Comparison of ENCODE assay signal across 8 cellular contexts in genomic region chr5:34656001-34656699, GRCh38. TPM values are rescaled to one million over a fixed set of nuclear protein-coding genes. Genes with fewer than 3 reads are reported as not detected.
DNase-seq lines count a peak whose midpoint lies in the region; ATAC-seq, FAIRE-seq and TF ChIP-seq lines count a peak whose summit lies in the region.

RAI14 (plus strand) TSS chr5:34656328; CDS start chr5:34686920, 30,592 bp downstream.

- peak within 1 kb of the TSS; percentile 86 for H3K9ac ChIP-seq in SK-N-SH

- H3K27ac ChIP-seq in HL-60 (replicated peaks) = no peak within 1 kb of the TSS
- H3K27ac ChIP-seq in SK-N-SH (ENCODE audit: low read depth in 2 of 2, low read length in 1 of 2) = peak within 1 kb of the TSS; percentile 79 to 97
- H3K27ac ChIP-seq in OCI-LY7 (ENCODE audit: low read depth, low read length, poor library complexity, severe bottlenecking) = no peak within 1 kb of the TSS

- 2% methylated on average over 24 of the region's 79 CpGs for WGBS in SK-N-SH (ENCODE audit: low lambda C conversion rate)

- CTCF ChIA-PET in SK-N-SH (lab: Yijun Ruan, JAX) (interaction anchor here (0.7 to 0.9 kb wide), 3 partner anchors 133 to 1143 kb away, joined by 3 to 4 read pairs (median 3); no protein-coding TSS in a partner anchor), OCI-LY7 (lab: Charles Lee; ENCODE audit: unreplicated experiment) (no interaction called here)

- H3K9me3 ChIP-seq in SK-N-SH = no peaks in the 10 kb centered on the region
- H3K9me3 ChIP-seq in OCI-LY7 (ENCODE audit: low read length) = no peaks in the 10 kb centered on the region

- POLR2A ChIA-PET in SK-N-SH (lab: Yijun Ruan, JAX) = interaction anchor here (0.9 kb wide), 1 partner anchor 259 kb away, joined by 3 read pairs; the partner anchor contains the start of genes BRIX1 and RAD1
- POLR2A ChIA-PET in OCI-LY7 (lab: Charles Lee) = no interaction called here

- H3K4me3 ChIP-seq in HL-60 (replicated peaks; ENCODE audit: insufficient read depth, low read length) (peak within 1 kb of the TSS; percentile 26), SK-N-SH (ENCODE audit: low read depth in 2 of 2, low read length in 1 of 2) (peak within 1 kb of the TSS; percentile 80 to 81), bronchial epithelial cell (ENCODE audit: low read depth, low read length) (peak within 1 kb of the TSS; percentile 90), iPS-11a (ENCODE audit: low read depth, low read length) (peak within 1 kb of the TSS; percentile 83), OCI-LY7 (ENCODE audit: low read depth, low read length, poor library complexity, severe bottlenecking) (no peak within 1 kb of the TSS)

- BruUV-seq in OCI-LY7 (replicated peaks; lab: Mats Ljungman, UMichigan) = no TSS peak

- H3F3A ChIP-seq in SK-N-SH (replicated peaks; ENCODE audit: insufficient read depth) = peaks cover 43% of the 10 kb centered on the region

- TF ChIP-seq EP300 in SK-N-SH (IDR thresholded peaks at IDR 0.05; ENCODE audit: borderline replicate concordance in 1 of 2, low read depth in 1 of 2, low read length in 1 of 2) = no peak

- H3K9me2 ChIP-seq in SK-N-SH (no peaks in the 10 kb centered on the region), OCI-LY7 (ENCODE audit: insufficient read depth, low read length) (no peaks in the 10 kb centered on the region)

- intact Hi-C loops in OCI-LY7 (cut with micrococcal nuclease; ENCODE audit: unreplicated experiment) = no loop called here

- peak within 1 kb of the TSS; percentile 64 for H2AFZ ChIP-seq in SK-N-SH (ENCODE audit: low read depth)
- H2AFZ ChIP-seq in OCI-LY7 (ENCODE audit: low read length) = no peak within 1 kb of the TSS

- H3K4me2 ChIP-seq in SK-N-SH (peak within 1 kb of the TSS; percentile 79), OCI-LY7 (ENCODE audit: low read length) (no peak within 1 kb of the TSS)

- DNase-seq in CMK (ENCODE audit: low read depth) (peak; percentile 30), HL-60 (ENCODE audit: low read depth in 1 of 2, low spot score in 1 of 2) (peak in 1 of 2 experiments; percentile 15), SK-N-SH (peak; percentile 85), bronchial epithelial cell (ENCODE audit: low read depth) (peak; percentile 55), putamen (ENCODE audit: low spot score) (peak; percentile 75), OCI-LY7 (ENCODE audit: low spot score) (no peak)

- H3K27me3 ChIP-seq in HL-60 (ENCODE audit: insufficient read depth, poor library complexity, severe bottlenecking) = peaks cover 45% of the 10 kb centered on the region
- no peaks in the 10 kb centered on the region for H3K27me3 ChIP-seq in SK-N-SH (ENCODE audit: insufficient read depth)
- no peaks in the 10 kb centered on the region for H3K27me3 ChIP-seq in bronchial epithelial cell (ENCODE audit: control insufficient read depth, insufficient read depth, low read length)

- H3K79me2 ChIP-seq in SK-N-SH (ENCODE audit: insufficient read depth) (peaks cover 46% of the 10 kb centered on the region), OCI-LY7 (ENCODE audit: insufficient read depth, low read depth, low read length) (no peaks in the 10 kb centered on the region)

- peaks cover 25% of the 10 kb centered on the region for H4K20me1 ChIP-seq in SK-N-SH (ENCODE audit: insufficient read depth)
- no peaks in the 10 kb centered on the region for H4K20me1 ChIP-seq in OCI-LY7 (ENCODE audit: insufficient read depth, low read length)

- H3K36me3 ChIP-seq in SK-N-SH (replicated peaks in 1 of 2; ENCODE audit: control insufficient read depth in 1 of 2, insufficient read depth in 2 of 2, low read length in 1 of 2) (peaks cover 0 to 9% of the 10 kb centered on the region in 2 experiments), bronchial epithelial cell (ENCODE audit: control insufficient read depth, insufficient read depth, low read length) (peaks cover 1% of the 10 kb centered on the region), OCI-LY7 (ENCODE audit: insufficient read depth, low read length) (no peaks in the 10 kb centered on the region)

- FAIRE-seq in bronchial epithelial cell (lab: Jason Lieb, UNC) = no peak

- H3K4me1 ChIP-seq in SK-N-SH (ENCODE audit: control insufficient read depth in 1 of 2, insufficient read depth in 2 of 2, low read depth in 1 of 2, low read length in 1 of 2) (peaks cover 3 to 4% of the 10 kb centered on the region in 2 experiments; a peak in 2 of 4 replicates), OCI-LY7 (ENCODE audit: insufficient read depth, low read length, poor library complexity, severe bottlenecking) (no peaks in the 10 kb centered on the region)

- no peak for TF ChIP-seq RAD21 in SK-N-SH (IDR thresholded peaks at IDR 0.05; ENCODE audit: low read length)

- TF ChIP-seq CTCF in HL-60 (IDR thresholded peaks at IDR 0.05; ENCODE audit: insufficient read depth, low read length) (no peak), SK-N-SH (IDR thresholded peaks at IDR 0.05) (no peak; the same call in 1 of the 2 replicates), bronchial epithelial cell (IDR thresholded peaks at IDR 0.05; ENCODE audit: insufficient read depth, low read length, severe bottlenecking) (no peak), OCI-LY7 (conservative IDR thresholded peaks at IDR 0.05; ENCODE audit: low read length) (no peak)

- ATAC-seq in GM18502 (IDR thresholded peaks at IDR 0.05; ENCODE audit: poor library complexity, unreplicated experiment) = no peak

TF ChIP-seq in SK-N-SH, 30 proteins besides CTCF, POLR2A, EP300 and RAD21 (continues in another document):
- TF ChIP-seq RXRA (IDR thresholded peaks at IDR 0.05; ENCODE audit: borderline replicate concordance, low read depth) (peak; percentile 16; the same call in 1 of the 2 replicates), EZH2phosphoT487 (IDR thresholded peaks at IDR 0.05; ENCODE audit: borderline replicate concordance, low read depth) (no peak), FOXJ3 (CRISPR knock-in tag; IDR thresholded peaks at IDR 0.05) (no peak), SMC3 (IDR thresholded peaks at IDR 0.05; ENCODE audit: low read depth, low read length) (0 out of 2 replicates have a peak, but pooled peaks have one; percentile 7), REST (IDR thresholded peaks at IDR 0.05; ENCODE audit: low read depth, low read length) (peak; percentile 60; the same call in 1 of the 2 replicates), PBX3 (IDR thresholded peaks at IDR 0.05) (peak; percentile 18), NFIC (IDR thresholded peaks at IDR 0.05; ENCODE audit: borderline replicate concordance) (no peak; the same call in 1 of the 2 replicates), SIN3A (IDR thresholded peaks at IDR 0.05; ENCODE audit: borderline replicate concordance, low read depth, low read length) (0 out of 2 replicates have a peak, but pooled peaks have one; percentile 57), NRF1 (IDR thresholded peaks at IDR 0.05; ENCODE audit: low read depth, low read length) (no peak), FOSL2 (IDR thresholded peaks at IDR 0.05; ENCODE audit: borderline replicate concordance, low read depth) (0 out of 2 replicates have a peak, but pooled peaks have one; percentile 1), TEAD4 (IDR thresholded peaks at IDR 0.05; ENCODE audit: borderline replicate concordance, insufficient read depth) (no peak), RFX5 (IDR thresholded peaks at IDR 0.05; ENCODE audit: low read length) (no peak)
- TF ChIP-seq, protein P1, sequence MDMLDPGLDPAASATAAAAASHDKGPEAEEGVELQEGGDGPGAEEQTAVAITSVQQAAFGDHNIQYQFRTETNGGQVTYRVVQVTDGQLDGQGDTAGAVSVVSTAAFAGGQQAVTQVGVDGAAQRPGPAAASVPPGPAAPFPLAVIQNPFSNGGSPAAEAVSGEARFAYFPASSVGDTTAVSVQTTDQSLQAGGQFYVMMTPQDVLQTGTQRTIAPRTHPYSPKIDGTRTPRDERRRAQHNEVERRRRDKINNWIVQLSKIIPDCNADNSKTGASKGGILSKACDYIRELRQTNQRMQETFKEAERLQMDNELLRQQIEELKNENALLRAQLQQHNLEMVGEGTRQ (IDR thresholded peaks at IDR 0.05; ENCODE audit: borderline replicate concordance, low read depth, low read length) = peak; percentile 38; the same call in 1 of the 2 replicates

RNA-seq across cellular contexts. Expression of gene RAI14, which starts in this region (rescaled TPM):
- polyA plus RNA-seq in SK-N-SH (2012; rRNA removed) = 53.2 and 59.5 TPM in 2 replicates
- 59.7 and 67.7 TPM in 2 replicates for polyA plus RNA-seq in SK-N-SH (2012; cell fraction: cytosol; rRNA removed)
- 61.9 and 72.1 TPM in 2 replicates for polyA plus RNA-seq in SK-N-SH (2012; cell fraction: nucleus; rRNA removed)
- total RNA-seq in bronchial epithelial cell = 28.8 and 60.0 TPM in 2 replicates
- total RNA-seq in OCI-LY7 (2014; rRNA removed; shearing (Covaris generic)) = 0.92 and 1.0 TPM in 2 replicates
- total RNA-seq in OCI-LY7 (2022) = 8.0 and 12.3 TPM in 2 replicates

Comparison
In these comparisons a context has a peak if more than half of its experiments do, and no peak if none do; other contexts are left out.
1. H3K27ac ChIP-seq: peak in SK-N-SH (2 of 2); none in HL-60 (single experiment) and OCI-LY7 (single experiment).